1 cellular context compared by ENCODE assay signal in the genomic region with DNA sequence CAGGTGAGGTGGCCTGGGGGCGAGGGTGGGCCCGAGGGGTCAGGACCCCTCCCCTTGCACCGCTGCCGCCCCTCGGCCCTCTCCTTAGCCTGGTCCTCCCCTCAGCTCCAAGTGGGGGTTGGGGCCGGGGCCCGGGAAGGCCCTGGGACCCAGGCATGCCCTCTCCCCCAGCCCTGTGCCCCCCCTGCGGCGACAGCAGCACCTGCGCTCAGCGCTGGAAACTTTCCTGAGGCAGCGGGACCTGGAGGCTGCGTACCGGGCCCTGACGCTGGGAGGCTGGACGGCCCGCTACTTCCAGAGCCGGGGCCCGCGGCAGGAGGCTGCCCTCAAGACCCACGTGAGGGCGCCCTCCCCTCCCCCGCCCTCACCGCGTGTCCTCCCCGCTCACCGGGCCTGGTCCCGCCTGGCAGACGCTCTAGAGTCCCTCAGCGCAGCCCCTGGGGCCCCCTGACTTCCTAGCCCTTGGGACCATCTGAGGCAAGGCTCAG.
TF ChIP-seq lines count a peak whose summit lies in the region.

No MANE protein-coding gene starts in this region.

TF ChIP-seq in H1, 55 proteins besides CTCF, POLR2A, EP300 and RAD21:
- TF ChIP-seq CHD7 (IDR thresholded peaks at IDR 0.05; ENCODE audit: insufficient replicate concordance, low read length) (no peak), RNF2 (IDR thresholded peaks at IDR 0.05; ENCODE audit: borderline replicate concordance, low read depth, low read length, missing control alignments, poor library complexity, severe bottlenecking) (no peak), GTF2F1 (IDR thresholded peaks at IDR 0.05; ENCODE audit: borderline replicate concordance, low read depth, low read length) (no peak), CEBPB (IDR thresholded peaks at IDR 0.05; ENCODE audit: low read depth, low read length) (no peak)
- TF ChIP-seq, protein P1, sequence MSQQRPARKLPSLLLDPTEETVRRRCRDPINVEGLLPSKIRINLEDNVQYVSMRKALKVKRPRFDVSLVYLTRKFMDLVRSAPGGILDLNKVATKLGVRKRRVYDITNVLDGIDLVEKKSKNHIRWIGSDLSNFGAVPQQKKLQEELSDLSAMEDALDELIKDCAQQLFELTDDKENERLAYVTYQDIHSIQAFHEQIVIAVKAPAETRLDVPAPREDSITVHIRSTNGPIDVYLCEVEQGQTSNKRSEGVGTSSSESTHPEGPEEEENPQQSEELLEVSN (IDR thresholded peaks at IDR 0.05) = peak; percentile 46; the same call in 1 of the 2 replicates
- TF ChIP-seq, protein P2, sequence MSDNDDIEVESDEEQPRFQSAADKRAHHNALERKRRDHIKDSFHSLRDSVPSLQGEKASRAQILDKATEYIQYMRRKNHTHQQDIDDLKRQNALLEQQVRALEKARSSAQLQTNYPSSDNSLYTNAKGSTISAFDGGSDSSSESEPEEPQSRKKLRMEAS (IDR thresholded peaks at IDR 0.05) = peak; percentile 72
